In genomic region chr17:29589524-29590260, GRCh38 we compare ENCODE assay signal across 1 cellular context.
TF ChIP-seq lines count a peak whose summit lies in the region.

GIT1 (minus strand) TSS chr17:29589648; CDS start chr17:29589378, 270 bp downstream.

TF ChIP-seq in HEK293, 187 proteins besides CTCF, POLR2A, EP300 and RAD21 (continued from another document and continues in another):
- TF ChIP-seq ZNF26 (tag by site-specific recombination; IDR thresholded peaks at IDR 0.05), result no peak
- no peak for TF ChIP-seq ZNF112 (tag by site-specific recombination; IDR thresholded peaks at IDR 0.05)
- TF ChIP-seq ZNF530 (tag by site-specific recombination; IDR thresholded peaks at IDR 0.05; ENCODE audit: low read depth), result no peak
- TF ChIP-seq ZNF398 (tag by site-specific recombination; IDR thresholded peaks at IDR 0.05), result no peak
- no peak for TF ChIP-seq SP3 (tag by site-specific recombination; IDR thresholded peaks at IDR 0.05)
- TF ChIP-seq PATZ1 (tag by site-specific recombination; IDR thresholded peaks at IDR 0.05), result peak; percentile 21
- no peak for TF ChIP-seq ZNF555 (tag by site-specific recombination; conservative IDR thresholded peaks at IDR 0.05)
- TF ChIP-seq ZNF624 (tag by site-specific recombination; IDR thresholded peaks at IDR 0.05), result no peak
- no peak for TF ChIP-seq ZNF626 (tag by site-specific recombination; IDR thresholded peaks at IDR 0.05)
- no peak for TF ChIP-seq REPIN1 (tag by site-specific recombination; IDR thresholded peaks at IDR 0.05; ENCODE audit: low read depth)
- TF ChIP-seq ZNF274 (IDR thresholded peaks at IDR 0.05; ENCODE audit: low read length), result no peak
- no peak for TF ChIP-seq ZNF274 (tag by site-specific recombination; IDR thresholded peaks at IDR 0.05; ENCODE audit: borderline replicate concordance)
- TF ChIP-seq ZNF169 (tag by site-specific recombination; IDR thresholded peaks at IDR 0.05), result no peak
- no peak for TF ChIP-seq KLF17 (tag by site-specific recombination; IDR thresholded peaks at IDR 0.05)
- TF ChIP-seq ZBTB8A (tag by site-specific recombination; IDR thresholded peaks at IDR 0.05), result peak; percentile 50
- no peak for TF ChIP-seq ZNF510 (tag by site-specific recombination; IDR thresholded peaks at IDR 0.05; ENCODE audit: insufficient replicate concordance)
- TF ChIP-seq ZNF18 (tag by site-specific recombination; IDR thresholded peaks at IDR 0.05), result no peak
- no peak for TF ChIP-seq ZNF785 (tag by site-specific recombination; IDR thresholded peaks at IDR 0.05)
- no peak for TF ChIP-seq HOXD13 (CRISPR knock-in tag; IDR thresholded peaks at IDR 0.05; ENCODE audit: borderline replicate concordance)
- TF ChIP-seq ZFHX2 (tag by site-specific recombination; conservative IDR thresholded peaks at IDR 0.05), result peak; percentile 92
- TF ChIP-seq ZNF202 (tag by site-specific recombination; IDR thresholded peaks at IDR 0.05; ENCODE audit: borderline replicate concordance), result no peak
- no peak for TF ChIP-seq ZNF211 (tag by site-specific recombination; IDR thresholded peaks at IDR 0.05; ENCODE audit: low read depth)
- TF ChIP-seq ZSCAN23 (tag by site-specific recombination; IDR thresholded peaks at IDR 0.05), result no peak
- no peak for TF ChIP-seq ZNF174 (tag by site-specific recombination; IDR thresholded peaks at IDR 0.05)
- peak; percentile 46; the same call in 1 of the 2 replicates for TF ChIP-seq ZBTB44 (tag by site-specific recombination; IDR thresholded peaks at IDR 0.05)
- 0 out of 2 replicates have a peak, but pooled peaks have one; percentile 40 for TF ChIP-seq ZNF677 (tag by site-specific recombination; IDR thresholded peaks at IDR 0.05)
- no peak for TF ChIP-seq BCL6B (tag by site-specific recombination; IDR thresholded peaks at IDR 0.05)
- no peak for TF ChIP-seq ZNF707 (tag by site-specific recombination; IDR thresholded peaks at IDR 0.05)
- no peak for TF ChIP-seq ZNF140 (tag by site-specific recombination; IDR thresholded peaks at IDR 0.05)
- TF ChIP-seq BCL11A (tag by site-specific recombination; IDR thresholded peaks at IDR 0.05; ENCODE audit: low read depth), result peak; percentile 25; the same call in 1 of the 2 replicates
- no peak for TF ChIP-seq ZNF2 (tag by site-specific recombination; IDR thresholded peaks at IDR 0.05)
- no peak for TF ChIP-seq ZNF114 (tag by site-specific recombination; IDR thresholded peaks at IDR 0.05)
- TF ChIP-seq ZNF544 (tag by site-specific recombination; IDR thresholded peaks at IDR 0.05), result no peak
- peak; percentile 59 for TF ChIP-seq EGR2 (tag by site-specific recombination; IDR thresholded peaks at IDR 0.05; ENCODE audit: low read depth)
- TF ChIP-seq ZNF701 (tag by site-specific recombination; IDR thresholded peaks at IDR 0.05), result no peak
- no peak for TF ChIP-seq ZNF600 (tag by site-specific recombination; IDR thresholded peaks at IDR 0.05)
- TF ChIP-seq ZNF513 (tag by site-specific recombination; IDR thresholded peaks at IDR 0.05), result no peak
- TF ChIP-seq ZNF792 (tag by site-specific recombination; IDR thresholded peaks at IDR 0.05), result no peak
- no peak for TF ChIP-seq ZNF391 (tag by site-specific recombination; IDR thresholded peaks at IDR 0.05; ENCODE audit: borderline replicate concordance, low read depth)
- no peak; the same call in 1 of the 2 replicates for TF ChIP-seq PRDM4 (tag by site-specific recombination; IDR thresholded peaks at IDR 0.05)
- no peak; the same call in 1 of the 2 replicates for TF ChIP-seq REST (tag by site-specific recombination; IDR thresholded peaks at IDR 0.05)
- no peak for TF ChIP-seq ZNF548 (tag by site-specific recombination; IDR thresholded peaks at IDR 0.05)
- no peak for TF ChIP-seq ZNF292 (tag by site-specific recombination; IDR thresholded peaks at IDR 0.05; ENCODE audit: borderline replicate concordance, low read depth)
- no peak for TF ChIP-seq ZNF521 (tag by site-specific recombination; IDR thresholded peaks at IDR 0.05)
- no peak for TF ChIP-seq ZEB2 (tag by site-specific recombination; IDR thresholded peaks at IDR 0.05)
